1 cellular context compared by ENCODE assay signal in the genomic region with DNA sequence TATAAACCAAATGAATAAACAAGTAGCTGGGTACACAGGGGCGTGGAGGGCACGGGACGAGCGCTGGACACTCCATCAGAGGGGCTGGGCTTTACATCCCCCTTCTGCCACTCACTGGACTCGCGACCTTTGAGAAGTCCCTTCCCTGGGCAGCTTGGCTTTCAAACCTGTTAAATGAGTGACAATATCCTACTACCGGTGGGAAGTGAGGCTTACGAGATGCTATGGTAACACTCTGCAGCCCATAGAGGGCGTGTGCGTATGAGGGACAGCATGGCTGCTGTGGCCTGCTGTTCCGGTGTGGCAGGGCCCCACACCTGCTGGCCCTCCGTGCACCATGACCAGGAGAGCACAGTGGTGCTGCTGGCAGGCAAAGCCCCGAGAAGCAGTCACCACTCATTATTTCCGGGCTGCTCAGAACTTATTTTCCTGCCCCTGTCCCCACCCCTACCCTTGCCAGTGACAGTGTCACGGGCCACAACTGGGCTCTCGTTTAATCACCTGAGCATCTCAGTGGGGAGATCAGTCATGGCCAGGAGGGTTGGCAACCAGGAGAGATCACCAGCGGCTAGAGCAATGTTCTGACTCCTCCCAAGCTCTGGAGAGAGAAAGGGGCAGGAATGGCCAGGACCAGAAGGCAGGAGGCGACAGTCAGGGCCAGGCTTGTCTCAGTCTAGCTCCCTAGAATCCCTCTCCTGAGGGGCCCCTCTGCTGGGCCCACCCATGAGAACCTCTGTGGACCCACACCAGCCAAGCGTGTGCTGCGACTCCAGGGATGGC.
TF ChIP-seq lines count a peak whose summit lies in the region.

No MANE protein-coding gene starts in this region.

TF ChIP-seq in A549, 52 proteins besides CTCF, POLR2A, EP300 and RAD21:
- TF ChIP-seq REST (IDR thresholded peaks at IDR 0.05) (no peak), ZC3H11A (IDR thresholded peaks at IDR 0.05) (no peak), ELK1 (IDR thresholded peaks at IDR 0.05; ENCODE audit: low read depth, low read length) (no peak), HES2 (IDR thresholded peaks at IDR 0.05) (no peak), RNF2 (IDR thresholded peaks at IDR 0.05; ENCODE audit: borderline replicate concordance, low read depth) (no peak), RFX5 (IDR thresholded peaks at IDR 0.05) (no peak), PHF8 (IDR thresholded peaks at IDR 0.05; ENCODE audit: borderline replicate concordance, low read depth) (no peak)
- TF ChIP-seq, protein P1, sequence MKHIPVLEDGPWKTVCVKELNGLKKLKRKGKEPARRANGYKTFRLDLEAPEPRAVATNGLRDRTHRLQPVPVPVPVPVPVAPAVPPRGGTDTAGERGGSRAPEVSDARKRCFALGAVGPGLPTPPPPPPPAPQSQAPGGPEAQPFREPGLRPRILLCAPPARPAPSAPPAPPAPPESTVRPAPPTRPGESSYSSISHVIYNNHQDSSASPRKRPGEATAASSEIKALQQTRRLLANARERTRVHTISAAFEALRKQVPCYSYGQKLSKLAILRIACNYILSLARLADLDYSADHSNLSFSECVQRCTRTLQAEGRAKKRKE (CRISPR knock-in tag; IDR thresholded peaks at IDR 0.05; ENCODE audit: low read depth), result no peak
